ENCODE assay signal across 2 cellular contexts in the genomic region with DNA sequence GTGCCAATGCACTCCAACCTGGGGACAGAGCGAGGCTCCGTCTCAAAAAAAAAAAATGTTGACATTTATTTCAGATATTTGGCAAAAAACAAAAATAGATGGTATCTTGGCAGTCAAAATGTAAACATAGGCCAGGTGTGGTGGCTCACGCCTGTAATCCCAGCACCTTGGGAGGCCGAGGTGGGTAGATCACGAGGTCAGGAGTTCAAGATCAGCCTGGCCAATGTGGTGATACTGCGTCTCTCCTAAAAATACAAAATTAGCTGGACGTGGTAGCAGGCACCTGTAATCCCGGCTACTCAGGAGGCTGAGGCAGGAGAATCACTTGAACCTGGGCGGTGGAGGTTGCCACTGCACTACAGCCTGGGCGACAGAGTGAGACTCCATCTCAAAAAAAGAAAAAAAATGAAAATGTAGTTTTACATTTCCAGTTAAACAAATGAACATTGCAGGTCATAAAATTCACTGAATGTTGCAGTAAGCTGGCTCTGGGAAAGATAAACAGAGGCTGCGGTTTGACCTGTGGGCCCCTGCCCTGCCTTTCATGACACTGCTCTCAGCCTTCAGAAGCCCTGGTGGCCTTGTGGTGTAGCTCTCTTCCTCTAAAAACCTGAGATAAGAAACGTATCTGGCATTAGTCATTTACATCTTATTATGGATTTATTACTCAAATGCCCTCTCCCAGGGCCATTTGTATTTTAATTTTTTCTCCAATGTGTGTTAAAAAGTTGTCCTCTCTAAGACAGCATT.
TF ChIP-seq lines count a peak whose summit lies in the region.

No MANE protein-coding gene starts in this region.

TF ChIP-seq in GM23338, 12 proteins besides CTCF, POLR2A, EP300 and RAD21 (continues in another document):
- TF ChIP-seq POLR2AphosphoS5 (IDR thresholded peaks at IDR 0.05; ENCODE audit: low read depth) (no peak), ZNF462 (CRISPR knock-in tag; IDR thresholded peaks at IDR 0.05) (no peak), JUNB (IDR thresholded peaks at IDR 0.05; ENCODE audit: unreplicated experiment) (no peak), EZH2phosphoT487 (IDR thresholded peaks at IDR 0.05; ENCODE audit: unreplicated experiment) (no peak), CREB1 (CRISPR knock-in tag; IDR thresholded peaks at IDR 0.05; ENCODE audit: low read depth) (no peak), ZNF114 (CRISPR knock-in tag; IDR thresholded peaks at IDR 0.05) (no peak), ZNF331 (CRISPR knock-in tag; IDR thresholded peaks at IDR 0.05; ENCODE audit: low read depth) (no peak)
- TF ChIP-seq, protein P1, sequence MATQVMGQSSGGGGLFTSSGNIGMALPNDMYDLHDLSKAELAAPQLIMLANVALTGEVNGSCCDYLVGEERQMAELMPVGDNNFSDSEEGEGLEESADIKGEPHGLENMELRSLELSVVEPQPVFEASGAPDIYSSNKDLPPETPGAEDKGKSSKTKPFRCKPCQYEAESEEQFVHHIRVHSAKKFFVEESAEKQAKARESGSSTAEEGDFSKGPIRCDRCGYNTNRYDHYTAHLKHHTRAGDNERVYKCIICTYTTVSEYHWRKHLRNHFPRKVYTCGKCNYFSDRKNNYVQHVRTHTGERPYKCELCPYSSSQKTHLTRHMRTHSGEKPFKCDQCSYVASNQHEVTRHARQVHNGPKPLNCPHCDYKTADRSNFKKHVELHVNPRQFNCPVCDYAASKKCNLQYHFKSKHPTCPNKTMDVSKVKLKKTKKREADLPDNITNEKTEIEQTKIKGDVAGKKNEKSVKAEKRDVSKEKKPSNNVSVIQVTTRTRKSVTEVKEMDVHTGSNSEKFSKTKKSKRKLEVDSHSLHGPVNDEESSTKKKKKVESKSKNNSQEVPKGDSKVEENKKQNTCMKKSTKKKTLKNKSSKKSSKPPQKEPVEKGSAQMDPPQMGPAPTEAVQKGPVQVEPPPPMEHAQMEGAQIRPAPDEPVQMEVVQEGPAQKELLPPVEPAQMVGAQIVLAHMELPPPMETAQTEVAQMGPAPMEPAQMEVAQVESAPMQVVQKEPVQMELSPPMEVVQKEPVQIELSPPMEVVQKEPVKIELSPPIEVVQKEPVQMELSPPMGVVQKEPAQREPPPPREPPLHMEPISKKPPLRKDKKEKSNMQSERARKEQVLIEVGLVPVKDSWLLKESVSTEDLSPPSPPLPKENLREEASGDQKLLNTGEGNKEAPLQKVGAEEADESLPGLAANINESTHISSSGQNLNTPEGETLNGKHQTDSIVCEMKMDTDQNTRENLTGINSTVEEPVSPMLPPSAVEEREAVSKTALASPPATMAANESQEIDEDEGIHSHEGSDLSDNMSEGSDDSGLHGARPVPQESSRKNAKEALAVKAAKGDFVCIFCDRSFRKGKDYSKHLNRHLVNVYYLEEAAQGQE (IDR thresholded peaks at IDR 0.05; ENCODE audit: unreplicated experiment): no peak

TF ChIP-seq in K562, 482 proteins besides CTCF, POLR2A, EP300 and RAD21 (continues in another document):
- TF ChIP-seq, protein P2, sequence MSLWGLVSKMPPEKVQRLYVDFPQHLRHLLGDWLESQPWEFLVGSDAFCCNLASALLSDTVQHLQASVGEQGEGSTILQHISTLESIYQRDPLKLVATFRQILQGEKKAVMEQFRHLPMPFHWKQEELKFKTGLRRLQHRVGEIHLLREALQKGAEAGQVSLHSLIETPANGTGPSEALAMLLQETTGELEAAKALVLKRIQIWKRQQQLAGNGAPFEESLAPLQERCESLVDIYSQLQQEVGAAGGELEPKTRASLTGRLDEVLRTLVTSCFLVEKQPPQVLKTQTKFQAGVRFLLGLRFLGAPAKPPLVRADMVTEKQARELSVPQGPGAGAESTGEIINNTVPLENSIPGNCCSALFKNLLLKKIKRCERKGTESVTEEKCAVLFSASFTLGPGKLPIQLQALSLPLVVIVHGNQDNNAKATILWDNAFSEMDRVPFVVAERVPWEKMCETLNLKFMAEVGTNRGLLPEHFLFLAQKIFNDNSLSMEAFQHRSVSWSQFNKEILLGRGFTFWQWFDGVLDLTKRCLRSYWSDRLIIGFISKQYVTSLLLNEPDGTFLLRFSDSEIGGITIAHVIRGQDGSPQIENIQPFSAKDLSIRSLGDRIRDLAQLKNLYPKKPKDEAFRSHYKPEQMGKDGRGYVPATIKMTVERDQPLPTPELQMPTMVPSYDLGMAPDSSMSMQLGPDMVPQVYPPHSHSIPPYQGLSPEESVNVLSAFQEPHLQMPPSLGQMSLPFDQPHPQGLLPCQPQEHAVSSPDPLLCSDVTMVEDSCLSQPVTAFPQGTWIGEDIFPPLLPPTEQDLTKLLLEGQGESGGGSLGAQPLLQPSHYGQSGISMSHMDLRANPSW (CRISPR knock-in tag; IDR thresholded peaks at IDR 0.05): no peak
- TF ChIP-seq ZNF174 (CRISPR knock-in tag; IDR thresholded peaks at IDR 0.05): no peak
- no peak for TF ChIP-seq SIN3A (IDR thresholded peaks at IDR 0.05; ENCODE audit: borderline replicate concordance in 2 of 2, control insufficient read depth in 1 of 2, low read depth in 2 of 2, low read length in 2 of 2)
- no peak for TF ChIP-seq NR2C2 (CRISPR knock-in tag; IDR thresholded peaks at IDR 0.05)
- peak; percentile 55; the same call in 1 of the 2 replicates for TF ChIP-seq NR2C2 (tag; IDR thresholded peaks at IDR 0.05)
- no peak for TF ChIP-seq KDM2B (CRISPR knock-in tag; IDR thresholded peaks at IDR 0.05)
- TF ChIP-seq, protein P3, sequence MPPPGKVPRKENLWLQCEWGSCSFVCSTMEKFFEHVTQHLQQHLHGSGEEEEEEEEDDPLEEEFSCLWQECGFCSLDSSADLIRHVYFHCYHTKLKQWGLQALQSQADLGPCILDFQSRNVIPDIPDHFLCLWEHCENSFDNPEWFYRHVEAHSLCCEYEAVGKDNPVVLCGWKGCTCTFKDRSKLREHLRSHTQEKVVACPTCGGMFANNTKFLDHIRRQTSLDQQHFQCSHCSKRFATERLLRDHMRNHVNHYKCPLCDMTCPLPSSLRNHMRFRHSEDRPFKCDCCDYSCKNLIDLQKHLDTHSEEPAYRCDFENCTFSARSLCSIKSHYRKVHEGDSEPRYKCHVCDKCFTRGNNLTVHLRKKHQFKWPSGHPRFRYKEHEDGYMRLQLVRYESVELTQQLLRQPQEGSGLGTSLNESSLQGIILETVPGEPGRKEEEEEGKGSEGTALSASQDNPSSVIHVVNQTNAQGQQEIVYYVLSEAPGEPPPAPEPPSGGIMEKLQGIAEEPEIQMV (tag; conservative IDR thresholded peaks at IDR 0.05; ENCODE audit: low read depth): no peak
- TF ChIP-seq RCOR1 (IDR thresholded peaks at IDR 0.05; ENCODE audit: borderline replicate concordance in 1 of 2, low read depth in 2 of 2, low read length in 2 of 2): peak in 1 of 2 experiments; percentile 84; a peak in 2 of 4 replicates
- no peak for TF ChIP-seq ZNF280A (IDR thresholded peaks at IDR 0.05; ENCODE audit: low read depth, partially characterized antibody)
- TF ChIP-seq ZSCAN29 (IDR thresholded peaks at IDR 0.05): no peak
- TF ChIP-seq SMAD1 (IDR thresholded peaks at IDR 0.05; ENCODE audit: low read depth, low read length, partially characterized antibody): no peak
- TF ChIP-seq ZNF24 (IDR thresholded peaks at IDR 0.05): no peak
- peak; percentile 66 to 71; a peak in 2 of 4 replicates for TF ChIP-seq KDM1A (IDR thresholded peaks at IDR 0.05)
- TF ChIP-seq SREBF2 (CRISPR knock-in tag; IDR thresholded peaks at IDR 0.05): no peak
- no peak for TF ChIP-seq ZNF134 (CRISPR knock-in tag; conservative IDR thresholded peaks at IDR 0.05)
- TF ChIP-seq ZSCAN32 (CRISPR knock-in tag; IDR thresholded peaks at IDR 0.05): no peak
- no peak for TF ChIP-seq SMARCA5 (IDR thresholded peaks at IDR 0.05)
- 0 out of 2 replicates have a peak, but pooled peaks have one; percentile 27 for TF ChIP-seq JUND (IDR thresholded peaks at IDR 0.05; ENCODE audit: borderline replicate concordance, low read depth, low read length)
- TF ChIP-seq JUND (tag; IDR thresholded peaks at IDR 0.05; ENCODE audit: borderline replicate concordance, low read depth, low read length): no peak; the same call in 2 of the 3 replicates
- TF ChIP-seq THRB (CRISPR knock-in tag; conservative IDR thresholded peaks at IDR 0.05): no peak
- TF ChIP-seq ARHGAP35 (IDR thresholded peaks at IDR 0.05; ENCODE audit: partially characterized antibody): no peak
- no peak for TF ChIP-seq TAF7 (tag; IDR thresholded peaks at IDR 0.05)
- TF ChIP-seq BCLAF1 (IDR thresholded peaks at IDR 0.05; ENCODE audit: borderline replicate concordance in 1 of 2, control insufficient read depth in 1 of 2, low read depth in 2 of 2, low read length in 1 of 2): no peak
- TF ChIP-seq CREM (IDR thresholded peaks at IDR 0.05; ENCODE audit: low read depth): peak; percentile 16; the same call in 1 of the 2 replicates
- peak; percentile 72 for TF ChIP-seq CBFA2T3 (IDR thresholded peaks at IDR 0.05)
- TF ChIP-seq ZNF644 (tag; IDR thresholded peaks at IDR 0.05; ENCODE audit: low read depth): no peak
- TF ChIP-seq ZNF133 (CRISPR knock-in tag; IDR thresholded peaks at IDR 0.05): no peak
- TF ChIP-seq KAT8 (IDR thresholded peaks at IDR 0.05; ENCODE audit: low read depth): no peak
- TF ChIP-seq HCFC1 (IDR thresholded peaks at IDR 0.05; ENCODE audit: low read depth, low read length): no peak
- TF ChIP-seq RFX5 (IDR thresholded peaks at IDR 0.05; ENCODE audit: low read depth, low read length): no peak
